In the genomic region with DNA sequence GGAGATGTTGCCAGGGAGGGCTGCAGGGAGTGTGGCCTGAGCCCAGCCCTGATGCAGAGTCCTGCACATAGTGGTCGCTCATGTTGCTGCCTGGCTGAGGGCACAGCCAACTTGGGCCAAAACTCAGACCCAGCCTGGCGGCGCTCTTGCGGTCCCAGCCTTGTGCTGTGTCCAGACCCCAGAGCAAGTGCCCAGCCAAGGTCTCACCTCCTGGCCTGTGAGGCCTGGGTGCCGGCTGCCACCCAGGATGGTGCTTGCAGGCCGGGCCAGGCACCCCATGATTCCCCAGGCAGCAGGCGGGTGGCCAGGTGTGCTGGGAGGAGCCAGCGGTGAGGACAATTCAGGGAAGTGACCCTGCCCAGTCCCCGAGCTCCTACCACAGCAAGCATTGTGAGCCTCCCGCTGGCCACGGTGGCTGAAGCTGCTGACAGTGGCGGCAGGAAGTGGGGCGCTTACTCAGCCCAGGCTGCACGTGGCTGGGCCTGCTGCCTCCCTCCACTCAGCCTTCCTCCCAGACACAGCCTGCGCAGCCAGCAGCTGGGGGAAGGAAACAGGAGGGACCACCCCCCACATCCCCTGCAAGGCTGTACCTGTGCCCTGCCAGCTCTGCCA, we compare ENCODE assay signal across 9 cellular contexts. TPM values are rescaled to one million over a fixed set of nuclear protein-coding genes. Genes with fewer than 3 reads are reported as not detected.
DNase-seq lines count a peak whose midpoint lies in the region; ATAC-seq and TF ChIP-seq lines count a peak whose summit lies in the region.
"Had no signal": no experiment of that assay in that cellular context is flagged by ENCODE, and none has a peak within 500 bp of the region (broad histone marks: within the 10 kb centered on the region; RNA-seq: fewer than 3 reads in every experiment).

No MANE protein-coding gene starts in this region.

- POLR2A ChIA-PET in OCI-LY7 (lab: Charles Lee): interaction anchor here (1.0 kb wide), 1 partner anchor 8 kb away, joined by 3 read pairs; no protein-coding TSS in a partner anchor

- H3K36me3 ChIP-seq in OCI-LY7 (ENCODE audit: insufficient read depth, low read length) (no peaks in the 10 kb centered on the region), endodermal cell (ENCODE audit: control insufficient read depth, insufficient read depth, low read length) (no peaks in the 10 kb centered on the region), osteoblast (ENCODE audit: insufficient read depth, low read length) (no peaks in the 10 kb centered on the region)
- H3K36me3 ChIP-seq: ascending aorta had no signal

- H3K9ac ChIP-seq in endodermal cell (ENCODE audit: extremely low read depth, low read length, poor library complexity, severe bottlenecking): no peak overlapping the region

- H3K27ac ChIP-seq in OCI-LY7 (ENCODE audit: low read depth, low read length, poor library complexity, severe bottlenecking): no peak overlapping the region
- H3K27ac ChIP-seq in endodermal cell (ENCODE audit: low read depth, low read length): no peak overlapping the region
- H3K27ac ChIP-seq in osteoblast (ENCODE audit: low read depth, low read length): no peak overlapping the region
- H3K27ac ChIP-seq: ascending aorta had no signal

- H3K4me3 ChIP-seq in OCI-LY7 (ENCODE audit: low read depth, low read length, poor library complexity, severe bottlenecking) (no peak overlapping the region), endodermal cell (ENCODE audit: low read length) (no peak overlapping the region), osteoblast (ENCODE audit: insufficient read depth, low read length) (no peak overlapping the region)
- H3K4me3 ChIP-seq: ascending aorta had no signal

- H3K79me2 ChIP-seq in OCI-LY7 (ENCODE audit: insufficient read depth, low read depth, low read length) (no peaks in the 10 kb centered on the region), osteoblast (ENCODE audit: insufficient read depth, low read length) (no peaks in the 10 kb centered on the region)

- no peaks in the 10 kb centered on the region for H3K27me3 ChIP-seq in endodermal cell (ENCODE audit: control insufficient read depth, insufficient read depth, low read length, poor library complexity, severe bottlenecking)
- H3K27me3 ChIP-seq in osteoblast (ENCODE audit: insufficient read depth, low read length): no peaks in the 10 kb centered on the region
- H3K27me3 ChIP-seq: ascending aorta had no signal

- H3K4me1 ChIP-seq in OCI-LY7 (ENCODE audit: insufficient read depth, low read length, poor library complexity, severe bottlenecking): peaks cover 12% of the 10 kb centered on the region
- H3K4me1 ChIP-seq in endodermal cell (ENCODE audit: control insufficient read depth, insufficient read depth, low read length): peaks cover 4% of the 10 kb centered on the region
- H3K4me1 ChIP-seq in osteoblast (ENCODE audit: insufficient read depth, low read length): no peaks in the 10 kb centered on the region
- H3K4me1 ChIP-seq: ascending aorta had no signal

- no peak overlapping the region for H3K27ac Mint-ChIP-seq in endodermal cell

- peaks cover 2% of the 10 kb centered on the region for H3K27me3 Mint-ChIP-seq in endodermal cell (ENCODE audit: insufficient read depth)

- H3K4me1 Mint-ChIP-seq in endodermal cell: peaks cover 7% of the 10 kb centered on the region

- H3K9me3 ChIP-seq in OCI-LY7 (ENCODE audit: low read length) (no peaks in the 10 kb centered on the region), endodermal cell (ENCODE audit: control insufficient read depth, low read length) (no peaks in the 10 kb centered on the region), osteoblast (ENCODE audit: low read depth, low read length) (no peaks in the 10 kb centered on the region)
- H3K9me3 ChIP-seq: ascending aorta had no signal

- intact Hi-C loops in OCI-LY7 (cut with micrococcal nuclease; ENCODE audit: unreplicated experiment): no loop called here

- TF ChIP-seq CTCF in OCI-LY7 (conservative IDR thresholded peaks at IDR 0.05; ENCODE audit: low read length): no peak
- TF ChIP-seq CTCF in endodermal cell (conservative IDR thresholded peaks at IDR 0.05): no peak
- no peak for TF ChIP-seq CTCF in osteoblast (IDR thresholded peaks at IDR 0.05; ENCODE audit: extremely low read depth, low read depth, low read length)

- H4K20me1 ChIP-seq in OCI-LY7 (ENCODE audit: insufficient read depth, low read length) (no peaks in the 10 kb centered on the region), osteoblast (ENCODE audit: insufficient read depth, low read length) (no peaks in the 10 kb centered on the region)

- H3K4me2 ChIP-seq in OCI-LY7 (ENCODE audit: low read length) (no peak overlapping the region), osteoblast (ENCODE audit: insufficient read depth, low read length) (no peak overlapping the region)

- ATAC-seq in GM21786 (IDR thresholded peaks at IDR 0.05; ENCODE audit: unreplicated experiment) (no peak), GM19452 (IDR thresholded peaks at IDR 0.05; ENCODE audit: unreplicated experiment) (no peak)

- no TSS peak for BruUV-seq in OCI-LY7 (replicated peaks; lab: Mats Ljungman, UMichigan)

- H3K36me3 Mint-ChIP-seq in endodermal cell (ENCODE audit: low read depth): no peaks in the 10 kb centered on the region

- no peaks in the 10 kb centered on the region for H3K9me2 ChIP-seq in OCI-LY7 (ENCODE audit: insufficient read depth, low read length)

- H3K9me3 Mint-ChIP-seq in endodermal cell: no peaks in the 10 kb centered on the region

- WGBS in endodermal cell (ENCODE audit: insufficient coverage in 1 of 2, insufficient read length in 1 of 2), 2 experiments: 88 to 90% methylated on average over 12 to 15 of the region's 15 CpGs

- DNase-seq in EH (ENCODE audit: low read depth) (peak; percentile 64), OCI-LY7 (ENCODE audit: low spot score) (peak; percentile 62), endodermal cell (peak; percentile 66), osteoblast (ENCODE audit: insufficient read length, low spot score, missing footprints) (peak; percentile 92), AG08395 (ENCODE audit: low spot score) (no peak)
- no peak for DNase-seq in effector CD8-positive, alpha-beta T cell (lab: John Stamatoyannopoulos, UW)

- CTCF ChIA-PET in OCI-LY7 (lab: Charles Lee; ENCODE audit: unreplicated experiment): no interaction called here

- no peak overlapping the region for H3K4me3 Mint-ChIP-seq in endodermal cell

- H2AFZ ChIP-seq in OCI-LY7 (ENCODE audit: low read length) (peak overlapping the region; percentile 82), osteoblast (ENCODE audit: low read length) (peak overlapping the region; percentile 85)

RNA-seq across cellular contexts. Expression of a gene that starts 17.7 kb away (rescaled TPM):
- total RNA-seq in OCI-LY7 (2014; rRNA removed; shearing (Covaris generic)): 0.09 and 0.13 TPM in 2 replicates
- total RNA-seq in OCI-LY7 (2022) (0.19 TPM in 1 of 2 replicates, not detected in the other), endodermal cell (1 to 10 TPM; 5.0 to 7.6 TPM), osteoblast (16.3 and 24.5 TPM in 2 replicates)
- polyA plus RNA-seq in endodermal cell (2013, experiment 1 of 2): 6.4 TPM
- 6.2 TPM for polyA plus RNA-seq in endodermal cell (2013, experiment 2 of 2)

RNA-seq across cellular contexts. Expression of a gene that starts 29.6 kb away (rescaled TPM):
- 33.5 and 42.0 TPM in 2 replicates for total RNA-seq in OCI-LY7 (2014; rRNA removed; shearing (Covaris generic))
- total RNA-seq in OCI-LY7 (2022) (49.8 and 53.8 TPM in 2 replicates), endodermal cell (10 to 100 TPM; 35.0 to 41.6 TPM), osteoblast (30.4 and 39.4 TPM in 2 replicates)
- polyA plus RNA-seq in endodermal cell (2013, experiment 1 of 2): 47.8 TPM
- 43.8 TPM for polyA plus RNA-seq in endodermal cell (2013, experiment 2 of 2)

RNA-seq across cellular contexts. Expression of a gene that starts 50.0 kb away (rescaled TPM):
- total RNA-seq in OCI-LY7 (2014; rRNA removed; shearing (Covaris generic)): 6.1 and 11.3 TPM in 2 replicates
- total RNA-seq in OCI-LY7 (2022) (14.0 and 15.3 TPM in 2 replicates), endodermal cell (10 to 100 TPM in 1 of 2 donors, 1 to 10 TPM in 1; 4.4 to 10.4 TPM), osteoblast (0.29 and 0.36 TPM in 2 replicates)
- 9.9 TPM for polyA plus RNA-seq in endodermal cell (2013, experiment 1 of 2)
- 8.9 TPM for polyA plus RNA-seq in endodermal cell (2013, experiment 2 of 2)

Comparison
In these comparisons a context has a peak if more than half of its experiments do, and no peak if none do; other contexts are left out.
1. DNase-seq: peak in EH (single experiment), OCI-LY7 (single experiment), endodermal cell (single experiment) and osteoblast (single experiment); none in AG08395 (single experiment) and effector CD8-positive, alpha-beta T cell (single experiment).
2. RNA of a gene that starts 17.7 kb away (total RNA-seq): 16.3 to 24.5 TPM in osteoblast and 5.0 to 7.6 TPM in endodermal cell; 0.09 to 0.19 TPM in OCI-LY7; every median in the first group is over 4 times any median in the second.